Comparison of ENCODE assay signal across 4 cellular contexts in the genomic region with DNA sequence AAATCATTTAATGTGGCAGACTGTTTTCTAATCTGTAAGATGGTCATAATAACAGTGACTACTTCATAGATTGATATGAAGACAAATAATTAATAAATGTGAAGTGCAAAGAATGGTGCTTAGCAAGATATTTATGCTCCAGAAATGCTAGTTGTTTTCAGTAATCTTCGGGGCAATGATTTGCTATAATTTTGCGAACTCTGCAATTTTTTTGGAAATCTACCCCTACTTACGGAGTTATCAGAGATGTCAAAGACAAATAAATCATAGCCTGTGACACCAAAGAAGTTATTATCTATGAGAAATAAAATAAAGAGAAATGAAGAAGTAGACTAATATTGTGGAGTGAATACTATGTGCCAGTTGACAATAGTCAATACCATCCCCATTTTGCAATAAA.
TF ChIP-seq lines count a peak whose summit lies in the region.

No MANE protein-coding gene starts in this region.

TF ChIP-seq in HepG2, 621 proteins besides CTCF, POLR2A, EP300 and RAD21:
- TF ChIP-seq NCOA2 (CRISPR knock-in tag; IDR thresholded peaks at IDR 0.05) (no peak), NR2F2 (IDR thresholded peaks at IDR 0.05; ENCODE audit: borderline replicate concordance, low read depth) (no peak), ZNF672 (CRISPR knock-in tag; IDR thresholded peaks at IDR 0.05) (no peak), MAFK (conservative IDR thresholded peaks at IDR 0.05 in 1 of 2, IDR thresholded peaks at IDR 0.05 in 1 of 2; ENCODE audit: low read length in 2 of 2) (peak; percentile 72 to 82), ZNF589 (CRISPR knock-in tag; conservative IDR thresholded peaks at IDR 0.05) (no peak), CHD4 (IDR thresholded peaks at IDR 0.05; ENCODE audit: borderline replicate concordance, low read length) (no peak), ZNF839 (CRISPR knock-in tag; IDR thresholded peaks at IDR 0.05; ENCODE audit: borderline replicate concordance) (no peak), ZNF33B (CRISPR knock-in tag; IDR thresholded peaks at IDR 0.05) (no peak), MAFF (IDR thresholded peaks at IDR 0.05; ENCODE audit: low read depth, low read length) (peak; percentile 74)

TF ChIP-seq in A549, 52 proteins besides CTCF, POLR2A, EP300 and RAD21:
- TF ChIP-seq ZNF302 (CRISPR knock-in tag; IDR thresholded peaks at IDR 0.05) (no peak), MAFK (IDR thresholded peaks at IDR 0.05; ENCODE audit: partially characterized antibody) (peak; percentile 67)

TF ChIP-seq in IMR-90, 13 proteins besides CTCF, POLR2A, EP300 and RAD21:
- TF ChIP-seq MAFK (IDR thresholded peaks at IDR 0.05; ENCODE audit: low read depth, low read length) (peak; percentile 77), MAZ (IDR thresholded peaks at IDR 0.05; ENCODE audit: borderline replicate concordance, low read depth, low read length) (no peak)
TF ChIP-seq in IMR-90: peak in this region for 1.

TF ChIP-seq in K562, 482 proteins besides CTCF, POLR2A, EP300 and RAD21:
- TF ChIP-seq HEY1 (CRISPR knock-in tag; IDR thresholded peaks at IDR 0.05; ENCODE audit: borderline replicate concordance) (no peak), C11orf30 (IDR thresholded peaks at IDR 0.05; ENCODE audit: low read depth) (peak; percentile 10; the same call in 1 of the 2 replicates), ZNF316 (IDR thresholded peaks at IDR 0.05) (peak; percentile 17; the same call in 1 of the 2 replicates), JUNB (CRISPR knock-in tag; conservative IDR thresholded peaks at IDR 0.05) (no peak), FOXK1 (CRISPR knock-in tag; IDR thresholded peaks at IDR 0.05; ENCODE audit: borderline replicate concordance) (no peak), ZNF57 (CRISPR knock-in tag; IDR thresholded peaks at IDR 0.05) (no peak)
